24 cellular contexts compared by ENCODE assay signal in the genomic region with DNA sequence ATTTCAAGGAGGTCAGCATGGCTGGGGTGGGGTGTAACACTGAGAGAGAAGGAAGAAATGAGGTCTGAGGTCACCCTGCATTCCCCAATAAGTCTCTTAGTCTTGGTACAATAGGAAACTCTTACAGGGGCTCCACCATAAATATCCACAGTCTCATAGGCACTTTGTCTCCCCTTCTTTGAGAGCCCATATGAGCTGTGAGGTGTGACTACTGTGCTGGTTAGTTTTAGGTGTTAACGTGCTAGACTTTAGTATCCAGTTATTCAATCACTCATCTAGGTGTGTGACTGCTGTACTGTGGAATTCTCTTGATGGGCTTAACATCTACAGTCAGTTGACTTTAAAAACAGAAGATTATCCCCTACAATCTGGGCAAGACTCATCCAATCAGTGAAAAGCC.
"Had no signal": no experiment of that assay in that cellular context is flagged by ENCODE, and none has a peak within 500 bp of the region (broad histone marks: within the 10 kb centered on the region; RNA-seq: fewer than 3 reads in every experiment).

No MANE protein-coding gene starts in this region.

- H3K9me3 ChIP-seq: esophagus muscularis mucosa, gastroesophageal sphincter, heart left ventricle, tibial nerve had no signal

- FAIRE-seq: endothelial cell of umbilical vein, TTC549, urothelium cell line had no signal

- ATAC-seq: gastroesophageal sphincter; heart left ventricle; stimulated activated naive CD8-positive, alpha-beta T cell treated with anti-CD3 and anti-CD28 coated beads, Interleukin-15, Interleukin-2, amounts not matched to agents 100 U/mL and 50 U/mL, for 24 hours; WTC11 had no signal

- H3K36me3 Mint-ChIP-seq: WTC11 had no signal

- H3K4me3 Mint-ChIP-seq: activated CD4-positive, alpha-beta memory T cell treated with anti-CD3 and anti-CD28 coated beads, Interleukin-2, amount 10 ng/mL, durations not matched to agents 7 days and 5 days; activated T-cell treated with anti-CD3 and anti-CD28 coated beads, Interleukin-2, amount 50 U/mL, for 4 hours; central memory CD8-positive, alpha-beta T cell; dendritic cell treated with granulocyte-macrophage colony-stimulating factor and Interleukin-4, amounts not matched to agents 40 ng/mL and 50 ng/mL, for 4 days; WTC11 had no signal

- H3K9me3 Mint-ChIP-seq: activated CD4-positive, alpha-beta memory T cell treated with anti-CD3 and anti-CD28 coated beads, Interleukin-2, amount 10 ng/mL, durations not matched to agents 7 days and 5 days; activated T-cell treated with anti-CD3 and anti-CD28 coated beads, Interleukin-2, amount 50 U/mL, for 4 hours; central memory CD8-positive, alpha-beta T cell had no signal

- H3K4me3 ChIP-seq: esophagus muscularis mucosa, gastroesophageal sphincter, heart left ventricle, lung, tibial nerve had no signal

- H3K36me3 ChIP-seq: esophagus muscularis mucosa, gastroesophageal sphincter, heart left ventricle, tibial nerve had no signal

- H3K27me3 Mint-ChIP-seq: activated CD4-positive, alpha-beta memory T cell treated with anti-CD3 and anti-CD28 coated beads, Interleukin-2, amount 10 ng/mL, durations not matched to agents 7 days and 5 days; dendritic cell treated with granulocyte-macrophage colony-stimulating factor and Interleukin-4, amounts not matched to agents 40 ng/mL and 50 ng/mL, for 4 days had no signal

- DNase-seq: activated effector memory CD4-positive, alpha-beta T cell treated with Interleukin-2 at 50 U/mL for 16 hours; activated naive CD4-positive, alpha-beta T cell treated with anti-CD3 and anti-CD28 coated beads, Interleukin-2, amount 50 U/mL, for 16 hours; activated T-cell treated with anti-CD3 and anti-CD28 coated beads, Interleukin-2, amount 50 U/mL, for 4 hours; aorta; effector CD8-positive, alpha-beta T cell; heart left ventricle; posterior cingulate gyrus; retina; stimulated activated CD4-positive, alpha-beta T cell treated with anti-CD3 and anti-CD28 coated beads, Interleukin-12 subunit alpha, Interleukin-12 subunit beta, amount 100 ng/mL, for 4 hours; stimulated activated CD4-positive, alpha-beta T cell treated with anti-CD3 and anti-CD28 coated beads, Interleukin-2, amount 100 ng/mL, for 24 hours; stimulated activated naive CD8-positive, alpha-beta T cell treated with anti-CD3 and anti-CD28 coated beads, Interleukin-15, Interleukin-2, amounts not matched to agents 100 U/mL and 50 U/mL, for 24 hours; substantia nigra; SW 1271 had no signal

- H3K27ac Mint-ChIP-seq: dendritic cell treated with granulocyte-macrophage colony-stimulating factor and Interleukin-4, amounts not matched to agents 40 ng/mL and 50 ng/mL, for 4 days; WTC11 had no signal

- H3K4me1 ChIP-seq: esophagus muscularis mucosa, gastroesophageal sphincter had no signal

- H3K27me3 ChIP-seq: esophagus muscularis mucosa, gastroesophageal sphincter, heart left ventricle, tibial nerve had no signal

- H3K27ac ChIP-seq: esophagus muscularis mucosa, gastroesophageal sphincter, heart left ventricle, tibial nerve had no signal

- H3K4me1 Mint-ChIP-seq: central memory CD8-positive, alpha-beta T cell had no signal
